8 cellular contexts compared by ENCODE assay signal in genomic region chr2:174247474-174248186, GRCh38. TPM values are rescaled to one million over a fixed set of nuclear protein-coding genes. Genes with fewer than 3 reads are reported as not detected.
DNase-seq lines count a peak whose midpoint lies in the region; ATAC-seq, FAIRE-seq and TF ChIP-seq lines count a peak whose summit lies in the region.

No MANE protein-coding gene starts in this region.

- DNase-seq in A549 (ENCODE audit: low read depth in 1 of 2, low spot score in 1 of 2) (peak in 1 of 2 experiments; percentile 25), OCI-M1 (lab: John Stamatoyannopoulos, UW) (peak; percentile 60), dorsolateral prefrontal cortex (peak in 2 of 10 donors; percentile 9 to 22), mesenchymal stem cell (peak; percentile 17), upper lobe of right lung (no peak), epidermal melanocyte (ENCODE audit: insufficient read length, low spot score) (no peak)

- peak overlapping the region; percentile 88 for H3K4me3 ChIP-seq in A549
- peak overlapping the region; percentile 60 to 97 (median 88) for H3K4me3 ChIP-seq in dorsolateral prefrontal cortex
- peak overlapping the region; percentile 90 to 94 for H3K4me3 ChIP-seq in mesenchymal stem cell (ENCODE audit: insufficient read depth in 1 of 2, low read depth in 1 of 2, low read length in 2 of 2)
- H3K4me3 ChIP-seq in upper lobe of right lung, result peak overlapping the region; percentile 65

- H3K4ac ChIP-seq in mesenchymal stem cell (ENCODE audit: low read depth in 1 of 2, low read length in 2 of 2), result peak overlapping the region; percentile 9 to 51

- TF ChIP-seq RAD21 in A549 (conservative IDR thresholded peaks at IDR 0.05 in 1 of 2, IDR thresholded peaks at IDR 0.05 in 1 of 2), result no peak

- peak overlapping the region; percentile 83 for H3K9ac ChIP-seq in mesenchymal stem cell (ENCODE audit: low read length)

- H3K27me3 ChIP-seq in dorsolateral prefrontal cortex (no peaks in the 10 kb centered on the region), mesenchymal stem cell (ENCODE audit: control insufficient read depth in 1 of 2, insufficient read depth in 1 of 2, low read length in 2 of 2) (no peaks in the 10 kb centered on the region), upper lobe of right lung (no peaks in the 10 kb centered on the region)

- 4% methylated on average over 9 of the region's 14 CpGs for WGBS in A549 (ENCODE audit: missing lambda C conversion rate)
- WGBS in mesenchymal stem cell, result 18% methylated on average over 14 of the region's 14 CpGs

- H3K79me1 ChIP-seq in mesenchymal stem cell (replicated peaks; ENCODE audit: low read length, poor library complexity, severe bottlenecking), result peaks cover 5% of the 10 kb centered on the region

- H2BK12ac ChIP-seq in mesenchymal stem cell (ENCODE audit: low read length in 2 of 2), result no peak overlapping the region

- H2BK15ac ChIP-seq in mesenchymal stem cell (ENCODE audit: low read depth, poor library complexity, severe bottlenecking), result peak overlapping the region; percentile 69

- H3K4me1 ChIP-seq in A549 (peaks cover 14% of the 10 kb centered on the region), mesenchymal stem cell (ENCODE audit: control insufficient read depth, insufficient read depth, low read depth, low read length) (peaks cover 7% of the 10 kb centered on the region), upper lobe of right lung (peaks cover 11% of the 10 kb centered on the region)

- peak overlapping the region; percentile 85 for H2BK120ac ChIP-seq in mesenchymal stem cell (ENCODE audit: low read depth, low read length)

- H2AK5ac ChIP-seq in mesenchymal stem cell (ENCODE audit: low read length, severe bottlenecking), result peak overlapping the region; percentile 56

- no peak for FAIRE-seq in A549 (lab: Jason Lieb, UNC)

- H3K14ac ChIP-seq in mesenchymal stem cell (ENCODE audit: low read length in 2 of 2), result no peak overlapping the region

- TF ChIP-seq CTCF in A549 (IDR thresholded peaks at IDR 0.05), result no peak
- no peak for TF ChIP-seq CTCF in dorsolateral prefrontal cortex (IDR thresholded peaks at IDR 0.05 in 54 of 56, conservative IDR thresholded peaks at IDR 0.05 in 2 of 56; ENCODE audit: low read depth in 1 of 56, partially characterized antibody in 56 of 56)
- TF ChIP-seq CTCF in upper lobe of right lung (IDR thresholded peaks at IDR 0.05), result no peak

- H3K36me3 ChIP-seq in mesenchymal stem cell (ENCODE audit: control insufficient read depth in 1 of 2, insufficient read depth in 2 of 2, low read depth in 1 of 2, low read length in 2 of 2), result peaks cover 12 to 22% of the 10 kb centered on the region in 2 experiments
- peaks cover 10% of the 10 kb centered on the region for H3K36me3 ChIP-seq in upper lobe of right lung

- H4K91ac ChIP-seq in mesenchymal stem cell (ENCODE audit: low read length), result peak overlapping the region; percentile 15

- H3K4me2 ChIP-seq in A549 (peak overlapping the region; percentile 94), mesenchymal stem cell (ENCODE audit: low read length, poor library complexity, severe bottlenecking) (peak overlapping the region; percentile 95)

- intact Hi-C loops in dorsolateral prefrontal cortex (cut with DNase I) (loop anchor here (2.0 to 5.0 kb wide), 3 partner anchors 95 to 283 kb away; partner anchors contain the start of gene SP3 (in 2 of the 2)), upper lobe of right lung (cut with DNase I) (no loop called here)

- CTCF ChIA-PET in A549 (lab: Yijun Ruan, JAX), result interaction anchor here (0.7 to 1.6 kb wide), 3 partner anchors 42 to 893 kb away, joined by 3 to 6 read pairs (median 4); no protein-coding TSS in a partner anchor

- peak overlapping the region; percentile 93 for H4K8ac ChIP-seq in mesenchymal stem cell (ENCODE audit: low read length)

- H3K23ac ChIP-seq in mesenchymal stem cell (ENCODE audit: low read length in 2 of 2), result no peak overlapping the region

- TF ChIP-seq POLR2A in A549 (IDR thresholded peaks at IDR 0.05; ENCODE audit: low read length) (no peak), GM18505 (IDR thresholded peaks at IDR 0.05; ENCODE audit: borderline replicate concordance, extremely low read depth, insufficient read depth, insufficient read length) (no peak)

- H2AFZ ChIP-seq in mesenchymal stem cell (ENCODE audit: low read depth, low read length), result peak overlapping the region; percentile 89

- H3K9me3 ChIP-seq in A549, result no peaks in the 10 kb centered on the region
- no peaks in the 10 kb centered on the region for H3K9me3 ChIP-seq in mesenchymal stem cell (ENCODE audit: control insufficient read depth, low read length)
- no peaks in the 10 kb centered on the region for H3K9me3 ChIP-seq in upper lobe of right lung

- H3K27ac ChIP-seq in A549 (peak overlapping the region; percentile 82 to 94), dorsolateral prefrontal cortex (peak overlapping the region in 54 of 59 donors; percentile 18 to 93 (median 79)), mesenchymal stem cell (ENCODE audit: low read length, poor library complexity, severe bottlenecking) (peak overlapping the region; percentile 43), upper lobe of right lung (peak overlapping the region; percentile 88)

- TF ChIP-seq EP300 in A549 (IDR thresholded peaks at IDR 0.05), result no peak

- POLR2A ChIA-PET in A549 (lab: Yijun Ruan, JAX), result interaction anchor here (1.2 to 2.5 kb wide), 4 partner anchors 12 to 90 kb away, joined by 4 to 18 read pairs (median 4); no protein-coding TSS in a partner anchor

- ATAC-seq in A549 (peak in 1 of 2 experiments; percentile 52), GM18505 (IDR thresholded peaks at IDR 0.05; ENCODE audit: unreplicated experiment) (peak; percentile 1), HG03025 (IDR thresholded peaks at IDR 0.05; ENCODE audit: low FRiP score, unreplicated experiment) (peak; percentile 9), upper lobe of right lung (no peak)

- peak overlapping the region; percentile 71 to 95 for H3K18ac ChIP-seq in mesenchymal stem cell (ENCODE audit: low read depth in 1 of 2, low read length in 2 of 2)

- H2BK5ac ChIP-seq in mesenchymal stem cell (ENCODE audit: low read depth, low read length, poor library complexity, severe bottlenecking), result peak overlapping the region; percentile 61

TF ChIP-seq in A549, 52 proteins besides CTCF, POLR2A, EP300 and RAD21:
- TF ChIP-seq, protein P1, sequence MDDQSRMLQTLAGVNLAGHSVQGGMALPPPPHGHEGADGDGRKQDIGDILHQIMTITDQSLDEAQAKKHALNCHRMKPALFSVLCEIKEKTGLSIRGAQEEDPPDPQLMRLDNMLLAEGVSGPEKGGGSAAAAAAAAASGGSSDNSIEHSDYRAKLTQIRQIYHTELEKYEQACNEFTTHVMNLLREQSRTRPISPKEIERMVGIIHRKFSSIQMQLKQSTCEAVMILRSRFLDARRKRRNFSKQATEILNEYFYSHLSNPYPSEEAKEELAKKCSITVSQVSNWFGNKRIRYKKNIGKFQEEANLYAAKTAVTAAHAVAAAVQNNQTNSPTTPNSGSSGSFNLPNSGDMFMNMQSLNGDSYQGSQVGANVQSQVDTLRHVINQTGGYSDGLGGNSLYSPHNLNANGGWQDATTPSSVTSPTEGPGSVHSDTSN (IDR thresholded peaks at IDR 0.05), result no peak
- no peak for TF ChIP-seq POLR2AphosphoS2 (conservative IDR thresholded peaks at IDR 0.05; ENCODE audit: low read length)
- TF ChIP-seq HOXB5 (CRISPR knock-in tag; IDR thresholded peaks at IDR 0.05), result no peak
- no peak for TF ChIP-seq NFE2L2 (conservative IDR thresholded peaks at IDR 0.05; ENCODE audit: low read length)

RNA-seq across cellular contexts. Expression of gene OLA1, which starts 0.7 kb away (rescaled TPM):
- polyA plus RNA-seq in A549 (2011; rRNA removed) (145 and 226 TPM in 2 replicates), A549 (2017; fragmentation: RNase III; extraction: RNeasy Plus Mini Kit Qiagen cat#74134 plus additional on column Dnase treatment) (118 to 132 TPM (median 127 TPM) in 3 replicates)
- polyA plus RNA-seq in A549 (2012; cell fraction: cytosol; rRNA removed), result 44.7 and 48.7 TPM in 2 replicates
- 9.8 and 19.0 TPM in 2 replicates for polyA plus RNA-seq in A549 (2012; cell fraction: nucleus; rRNA removed)
- 40.5 and 43.4 TPM in 2 replicates for polyA minus RNA-seq in A549 (2011; rRNA and poly(A)+ RNA removed)
- total RNA-seq in dorsolateral prefrontal cortex (100 to 1,000 TPM in 41 of 120 experiments, 10 to 100 TPM in 79; 32.9 to 139 (median 93.6) TPM), upper lobe of right lung (50.2 TPM)
- 92.5 TPM for polyA plus RNA-seq in mesenchymal stem cell (2013, experiment 1 of 2)
- 90.1 TPM for polyA plus RNA-seq in mesenchymal stem cell (2013, experiment 2 of 2)

Comparison
In these comparisons a context has a peak if more than half of its experiments do, and no peak if none do; other contexts are left out.
1. DNase-seq: peak in OCI-M1 (single experiment) and mesenchymal stem cell (single experiment); none in upper lobe of right lung (single experiment) and epidermal melanocyte (single experiment).
2. Peak in every context shown above with its lines, with median percentiles within 50 percentile points of each other: H3K27ac ChIP-seq and H3K4me3 ChIP-seq.